Comparison of ENCODE assay signal across 1 cellular context in the genomic region with DNA sequence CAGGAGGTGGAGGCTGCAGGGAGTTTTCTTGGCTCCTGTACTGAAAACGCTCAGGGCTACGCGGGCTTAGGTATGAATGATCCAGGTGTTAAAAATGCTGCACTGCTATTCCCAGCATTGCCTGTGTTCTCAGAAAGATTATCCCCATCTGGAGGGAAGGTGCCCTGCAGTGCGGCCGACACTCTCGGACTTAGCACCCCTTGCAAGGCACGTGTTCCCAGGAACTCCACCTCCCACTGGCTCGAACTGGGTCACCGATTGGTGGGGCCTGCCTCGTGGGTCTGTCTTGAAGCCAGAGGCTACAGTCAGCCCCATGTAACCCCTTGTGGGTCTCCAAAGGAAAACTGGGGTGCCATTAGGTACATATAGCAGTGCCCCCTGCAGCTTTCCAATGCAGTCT.
TF ChIP-seq lines count a peak whose summit lies in the region.

No MANE protein-coding gene starts in this region.

TF ChIP-seq in HepG2, 621 proteins besides CTCF, POLR2A, EP300 and RAD21 (continued from another document and continues in another):
- TF ChIP-seq, protein P1, sequence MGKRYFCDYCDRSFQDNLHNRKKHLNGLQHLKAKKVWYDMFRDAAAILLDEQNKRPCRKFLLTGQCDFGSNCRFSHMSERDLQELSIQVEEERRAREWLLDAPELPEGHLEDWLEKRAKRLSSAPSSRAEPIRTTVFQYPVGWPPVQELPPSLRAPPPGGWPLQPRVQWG (CRISPR knock-in tag; IDR thresholded peaks at IDR 0.05; ENCODE audit: borderline replicate concordance, low read depth) = no peak
- no peak for TF ChIP-seq FOXC1 (CRISPR knock-in tag; IDR thresholded peaks at IDR 0.05; ENCODE audit: borderline replicate concordance)
- no peak for TF ChIP-seq NFRKB (IDR thresholded peaks at IDR 0.05)
- no peak for TF ChIP-seq MAF1 (CRISPR knock-in tag; IDR thresholded peaks at IDR 0.05; ENCODE audit: borderline replicate concordance)
- TF ChIP-seq RFX1 (IDR thresholded peaks at IDR 0.05) = no peak
- TF ChIP-seq MEIS1 (CRISPR knock-in tag; IDR thresholded peaks at IDR 0.05; ENCODE audit: borderline replicate concordance) = no peak
- no peak for TF ChIP-seq ZNF569 (CRISPR knock-in tag; IDR thresholded peaks at IDR 0.05; ENCODE audit: borderline replicate concordance)
- TF ChIP-seq ZNF615 (CRISPR knock-in tag; IDR thresholded peaks at IDR 0.05; ENCODE audit: borderline replicate concordance) = no peak
- 0 out of 2 replicates have a peak, but pooled peaks have one; percentile 10 for TF ChIP-seq DR1 (CRISPR knock-in tag; IDR thresholded peaks at IDR 0.05)
- TF ChIP-seq, protein P2, sequence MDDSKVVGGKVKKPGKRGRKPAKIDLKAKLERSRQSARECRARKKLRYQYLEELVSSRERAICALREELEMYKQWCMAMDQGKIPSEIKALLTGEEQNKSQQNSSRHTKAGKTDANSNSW (CRISPR knock-in tag; IDR thresholded peaks at IDR 0.05; ENCODE audit: borderline replicate concordance) = no peak
- no peak for TF ChIP-seq HIVEP1 (CRISPR knock-in tag; IDR thresholded peaks at IDR 0.05)
- no peak for TF ChIP-seq MTA3 (CRISPR knock-in tag; IDR thresholded peaks at IDR 0.05)
- TF ChIP-seq ZNF850 (CRISPR knock-in tag; conservative IDR thresholded peaks at IDR 0.05) = no peak
- TF ChIP-seq EHMT2 (IDR thresholded peaks at IDR 0.05; ENCODE audit: borderline replicate concordance, low read depth, low read length) = no peak
- no peak for TF ChIP-seq ZSCAN20 (CRISPR knock-in tag; IDR thresholded peaks at IDR 0.05; ENCODE audit: borderline replicate concordance)
- no peak for TF ChIP-seq ZNF879 (CRISPR knock-in tag; IDR thresholded peaks at IDR 0.05)
- no peak for TF ChIP-seq ZNF75D (CRISPR knock-in tag; IDR thresholded peaks at IDR 0.05; ENCODE audit: borderline replicate concordance)
- no peak for TF ChIP-seq SMAD1 (CRISPR knock-in tag; IDR thresholded peaks at IDR 0.05; ENCODE audit: borderline replicate concordance, low read depth)
- no peak for TF ChIP-seq ZNF607 (CRISPR knock-in tag; IDR thresholded peaks at IDR 0.05; ENCODE audit: borderline replicate concordance)
- no peak for TF ChIP-seq PAXIP1 (CRISPR knock-in tag; conservative IDR thresholded peaks at IDR 0.05)
- TF ChIP-seq, protein P3, sequence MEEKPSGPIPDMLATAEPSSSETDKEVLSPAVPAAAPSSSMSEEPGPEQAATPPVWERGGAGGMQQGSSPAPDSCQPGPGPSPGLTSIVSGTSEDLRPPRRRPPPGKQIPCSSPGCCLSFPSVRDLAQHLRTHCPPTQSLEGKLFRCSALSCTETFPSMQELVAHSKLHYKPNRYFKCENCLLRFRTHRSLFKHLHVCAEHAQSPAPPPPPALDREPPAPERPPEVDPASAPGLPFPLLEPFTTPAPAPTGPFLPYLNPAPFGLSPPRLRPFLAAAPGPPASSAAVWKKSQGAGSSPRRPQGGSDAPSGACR (CRISPR knock-in tag; IDR thresholded peaks at IDR 0.05) = no peak
- no peak for TF ChIP-seq ZNF672 (CRISPR knock-in tag; IDR thresholded peaks at IDR 0.05)
- no peak for TF ChIP-seq GTF3A (CRISPR knock-in tag; conservative IDR thresholded peaks at IDR 0.05)
- no peak for TF ChIP-seq ZBED4 (CRISPR knock-in tag; IDR thresholded peaks at IDR 0.05; ENCODE audit: borderline replicate concordance)
- TF ChIP-seq KLF11 (CRISPR knock-in tag; IDR thresholded peaks at IDR 0.05) = no peak
- TF ChIP-seq HINFP (CRISPR knock-in tag; IDR thresholded peaks at IDR 0.05; ENCODE audit: low read depth) = 0 out of 2 replicates have a peak, but pooled peaks have one; percentile 67
- no peak for TF ChIP-seq ZNF878 (CRISPR knock-in tag; IDR thresholded peaks at IDR 0.05)
- TF ChIP-seq NONO (IDR thresholded peaks at IDR 0.05) = no peak
- peak; percentile 60; the same call in 1 of the 2 replicates for TF ChIP-seq NONO (CRISPR knock-in tag; conservative IDR thresholded peaks at IDR 0.05)
- no peak for TF ChIP-seq ASH2L (IDR thresholded peaks at IDR 0.05; ENCODE audit: insufficient read length, low read depth, low read length)
- no peak for TF ChIP-seq ZNF354B (CRISPR knock-in tag; IDR thresholded peaks at IDR 0.05)
- TF ChIP-seq ZNF572 (CRISPR knock-in tag; IDR thresholded peaks at IDR 0.05) = no peak
- TF ChIP-seq, protein P4, sequence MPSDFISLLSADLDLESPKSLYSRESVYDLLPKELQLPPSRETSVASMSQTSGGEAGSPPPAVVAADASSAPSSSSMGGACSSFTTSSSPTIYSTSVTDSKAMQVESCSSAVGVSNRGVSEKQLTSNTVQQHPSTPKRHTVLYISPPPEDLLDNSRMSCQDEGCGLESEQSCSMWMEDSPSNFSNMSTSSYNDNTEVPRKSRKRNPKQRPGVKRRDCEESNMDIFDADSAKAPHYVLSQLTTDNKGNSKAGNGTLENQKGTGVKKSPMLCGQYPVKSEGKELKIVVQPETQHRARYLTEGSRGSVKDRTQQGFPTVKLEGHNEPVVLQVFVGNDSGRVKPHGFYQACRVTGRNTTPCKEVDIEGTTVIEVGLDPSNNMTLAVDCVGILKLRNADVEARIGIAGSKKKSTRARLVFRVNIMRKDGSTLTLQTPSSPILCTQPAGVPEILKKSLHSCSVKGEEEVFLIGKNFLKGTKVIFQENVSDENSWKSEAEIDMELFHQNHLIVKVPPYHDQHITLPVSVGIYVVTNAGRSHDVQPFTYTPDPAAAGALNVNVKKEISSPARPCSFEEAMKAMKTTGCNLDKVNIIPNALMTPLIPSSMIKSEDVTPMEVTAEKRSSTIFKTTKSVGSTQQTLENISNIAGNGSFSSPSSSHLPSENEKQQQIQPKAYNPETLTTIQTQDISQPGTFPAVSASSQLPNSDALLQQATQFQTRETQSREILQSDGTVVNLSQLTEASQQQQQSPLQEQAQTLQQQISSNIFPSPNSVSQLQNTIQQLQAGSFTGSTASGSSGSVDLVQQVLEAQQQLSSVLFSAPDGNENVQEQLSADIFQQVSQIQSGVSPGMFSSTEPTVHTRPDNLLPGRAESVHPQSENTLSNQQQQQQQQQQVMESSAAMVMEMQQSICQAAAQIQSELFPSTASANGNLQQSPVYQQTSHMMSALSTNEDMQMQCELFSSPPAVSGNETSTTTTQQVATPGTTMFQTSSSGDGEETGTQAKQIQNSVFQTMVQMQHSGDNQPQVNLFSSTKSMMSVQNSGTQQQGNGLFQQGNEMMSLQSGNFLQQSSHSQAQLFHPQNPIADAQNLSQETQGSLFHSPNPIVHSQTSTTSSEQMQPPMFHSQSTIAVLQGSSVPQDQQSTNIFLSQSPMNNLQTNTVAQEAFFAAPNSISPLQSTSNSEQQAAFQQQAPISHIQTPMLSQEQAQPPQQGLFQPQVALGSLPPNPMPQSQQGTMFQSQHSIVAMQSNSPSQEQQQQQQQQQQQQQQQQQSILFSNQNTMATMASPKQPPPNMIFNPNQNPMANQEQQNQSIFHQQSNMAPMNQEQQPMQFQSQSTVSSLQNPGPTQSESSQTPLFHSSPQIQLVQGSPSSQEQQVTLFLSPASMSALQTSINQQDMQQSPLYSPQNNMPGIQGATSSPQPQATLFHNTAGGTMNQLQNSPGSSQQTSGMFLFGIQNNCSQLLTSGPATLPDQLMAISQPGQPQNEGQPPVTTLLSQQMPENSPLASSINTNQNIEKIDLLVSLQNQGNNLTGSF (CRISPR knock-in tag; IDR thresholded peaks at IDR 0.05) = no peak
- no peak for TF ChIP-seq IKZF1 (IDR thresholded peaks at IDR 0.05)
- no peak for TF ChIP-seq ZSCAN12 (CRISPR knock-in tag; IDR thresholded peaks at IDR 0.05)
- 0 out of 2 replicates have a peak, but pooled peaks have one; percentile 40 for TF ChIP-seq DMTF1 (CRISPR knock-in tag; IDR thresholded peaks at IDR 0.05)
